1 cellular context compared by ENCODE assay signal in genomic region chr21:46381521-46381920, GRCh38.
TF ChIP-seq lines count a peak whose summit lies in the region.

No MANE protein-coding gene starts in this region.

TF ChIP-seq in H1, 55 proteins besides CTCF, POLR2A, EP300 and RAD21:
- TF ChIP-seq YY1 (IDR thresholded peaks at IDR 0.05; ENCODE audit: low read depth, low read length) = no peak
- no peak for TF ChIP-seq CHD1 (IDR thresholded peaks at IDR 0.05; ENCODE audit: low read depth, low read length)
- TF ChIP-seq TCF12 (IDR thresholded peaks at IDR 0.05; ENCODE audit: low read depth, low read length) = no peak
- no peak for TF ChIP-seq CBX8 (IDR thresholded peaks at IDR 0.05; ENCODE audit: borderline replicate concordance, low read depth, low read length)
- TF ChIP-seq RNF2 (IDR thresholded peaks at IDR 0.05; ENCODE audit: borderline replicate concordance, low read depth, low read length, missing control alignments, poor library complexity, severe bottlenecking) = no peak
- no peak for TF ChIP-seq USF2 (IDR thresholded peaks at IDR 0.05; ENCODE audit: low read length)
- no peak for TF ChIP-seq POLR2AphosphoS5 (IDR thresholded peaks at IDR 0.05; ENCODE audit: low read depth, low read length)
